ENCODE assay signal across 8 cellular contexts in genomic region chr5:76401801-76402250, GRCh38. TPM values are rescaled to one million over a fixed set of nuclear protein-coding genes. Genes with fewer than 3 reads are reported as not detected.
DNase-seq lines count a peak whose midpoint lies in the region; ATAC-seq and TF ChIP-seq lines count a peak whose summit lies in the region.

No MANE protein-coding gene starts in this region.

- peaks cover 32% of the 10 kb centered on the region for H3K4me1 ChIP-seq in HUES48 (ENCODE audit: control insufficient read depth, insufficient read depth, low read length)

- peaks cover 13% of the 10 kb centered on the region for H3K27me3 Mint-ChIP-seq in activated naive CD4-positive, alpha-beta T cell treated with anti-CD3 and anti-CD28 coated beads, Interleukin-2, amount 10 ng/mL, durations not matched to agents 7 days and 5 days
- H3K27me3 Mint-ChIP-seq in natural killer cell treated with Interleukin-12 subunit alpha and Interleukin-12 subunit beta and Interleukin-15 and Interleukin-18, amount 100 ng/mL, for 72 hours: no peaks in the 10 kb centered on the region

- H3K9ac ChIP-seq in HUES48 (ENCODE audit: low read depth, low read length): no peak overlapping the region

- H3K9me3 Mint-ChIP-seq in activated naive CD4-positive, alpha-beta T cell treated with anti-CD3 and anti-CD28 coated beads, Interleukin-2, amount 10 ng/mL, durations not matched to agents 7 days and 5 days: no peaks in the 10 kb centered on the region
- H3K9me3 Mint-ChIP-seq in natural killer cell treated with Interleukin-12 subunit alpha and Interleukin-12 subunit beta and Interleukin-15 and Interleukin-18, amount 100 ng/mL, for 72 hours: no peaks in the 10 kb centered on the region

- no peaks in the 10 kb centered on the region for H3K9me3 ChIP-seq in HUES48 (ENCODE audit: control insufficient read depth, insufficient read depth, low read length)

- peak overlapping the region; percentile 72 for H3K27ac ChIP-seq in HUES48 (ENCODE audit: low read depth, low read length)

- no peaks in the 10 kb centered on the region for H3K36me3 ChIP-seq in HUES48 (ENCODE audit: control insufficient read depth, insufficient read depth, low read length)

- TF ChIP-seq POLR2A in GM19193 (IDR thresholded peaks at IDR 0.05; ENCODE audit: extremely low read depth, insufficient read depth, insufficient read length): peak; percentile 44

- ATAC-seq in natural killer cell treated with Interleukin-12 subunit alpha and Interleukin-12 subunit beta and Interleukin-15 and Interleukin-18, amount 100 ng/mL, for 72 hours: no peak
- no peak for ATAC-seq in HG03196 (IDR thresholded peaks at IDR 0.05; ENCODE audit: unreplicated experiment)
- ATAC-seq in HG03521 (IDR thresholded peaks at IDR 0.05; ENCODE audit: unreplicated experiment): no peak
- ATAC-seq in GM21390 (IDR thresholded peaks at IDR 0.05; ENCODE audit: unreplicated experiment): no peak

- peak overlapping the region; percentile 88 for H3K4me3 Mint-ChIP-seq in activated naive CD4-positive, alpha-beta T cell treated with anti-CD3 and anti-CD28 coated beads, Interleukin-2, amount 10 ng/mL, durations not matched to agents 7 days and 5 days
- H3K4me3 Mint-ChIP-seq in natural killer cell treated with Interleukin-12 subunit alpha and Interleukin-12 subunit beta and Interleukin-15 and Interleukin-18, amount 100 ng/mL, for 72 hours: peak overlapping the region; percentile 97

- CTCF ChIA-PET in activated naive CD4-positive, alpha-beta T cell treated with anti-CD3 and anti-CD28 coated beads, Interleukin-2, amount 10 ng/mL, durations not matched to agents 7 days and 5 days (lab: Charles Lee): interaction anchor here (0.9 to 7.4 kb wide), 9 partner anchors 11 to 146 kb away, joined by 3 to 106 read pairs (median 4); no protein-coding TSS in a partner anchor

- H3K27ac Mint-ChIP-seq in activated naive CD4-positive, alpha-beta T cell treated with anti-CD3 and anti-CD28 coated beads, Interleukin-2, amount 10 ng/mL, durations not matched to agents 7 days and 5 days: peak overlapping the region; percentile 100
- H3K27ac Mint-ChIP-seq in natural killer cell treated with Interleukin-12 subunit alpha and Interleukin-12 subunit beta and Interleukin-15 and Interleukin-18, amount 100 ng/mL, for 72 hours: peak overlapping the region; percentile 92 to 94

- DNase-seq in activated naive CD4-positive, alpha-beta T cell treated with anti-CD3 and anti-CD28 coated beads, Interleukin-2, amount 10 ng/mL, durations not matched to agents 7 days and 5 days: peak; percentile 38
- no peak for DNase-seq in natural killer cell treated with Interleukin-12 subunit alpha and Interleukin-12 subunit beta and Interleukin-15 and Interleukin-18, amount 100 ng/mL, for 72 hours (ENCODE audit: low spot score)
- DNase-seq in cerebellum (ENCODE audit: low spot score): no peak

- H3K4me3 ChIP-seq in HUES48 (ENCODE audit: low read depth, low read length): peak overlapping the region; percentile 83

- peaks cover 21% of the 10 kb centered on the region; the same call in 1 of the 2 replicates for H3K27me3 ChIP-seq in HUES48 (ENCODE audit: control insufficient read depth, insufficient read depth, low read length)

- H3K4me1 Mint-ChIP-seq in activated naive CD4-positive, alpha-beta T cell treated with anti-CD3 and anti-CD28 coated beads, Interleukin-2, amount 10 ng/mL, durations not matched to agents 7 days and 5 days: peaks cover 47% of the 10 kb centered on the region
- peaks cover 46 to 56% of the 10 kb centered on the region in 2 donors for H3K4me1 Mint-ChIP-seq in natural killer cell treated with Interleukin-12 subunit alpha and Interleukin-12 subunit beta and Interleukin-15 and Interleukin-18, amount 100 ng/mL, for 72 hours (ENCODE audit: low read depth in 2 of 2)

- peaks cover 19% of the 10 kb centered on the region for H3K36me3 Mint-ChIP-seq in activated naive CD4-positive, alpha-beta T cell treated with anti-CD3 and anti-CD28 coated beads, Interleukin-2, amount 10 ng/mL, durations not matched to agents 7 days and 5 days
- H3K36me3 Mint-ChIP-seq in natural killer cell treated with Interleukin-12 subunit alpha and Interleukin-12 subunit beta and Interleukin-15 and Interleukin-18, amount 100 ng/mL, for 72 hours: no peaks in the 10 kb centered on the region

RNA-seq across cellular contexts. Expression of gene IQGAP2, which starts 1.3 kb away (rescaled TPM):
- 100 to 1,000 TPM; 104 to 111 TPM for total RNA-seq in natural killer cell treated with Interleukin-12 subunit alpha and Interleukin-12 subunit beta and Interleukin-15 and Interleukin-18, amount 100 ng/mL, for 72 hours
- total RNA-seq in cerebellum: 10.4 TPM
